Comparison of ENCODE assay signal across 8 cellular contexts in genomic region chr12:5796171-5797091, GRCh38.
DNase-seq lines count a peak whose midpoint lies in the region; ATAC-seq and TF ChIP-seq lines count a peak whose summit lies in the region.

No MANE protein-coding gene starts in this region.

- TF ChIP-seq POLR2A in body of pancreas (IDR thresholded peaks at IDR 0.05) = no peak

- no peaks in the 10 kb centered on the region for H3K36me3 Mint-ChIP-seq in mesothelial cell of epicardium

- H2AFZ ChIP-seq in Karpas-422 (ENCODE audit: low read length) = no peak overlapping the region

- H3K4me2 ChIP-seq in Karpas-422 (ENCODE audit: low read depth, low read length, poor library complexity, severe bottlenecking) = no peak overlapping the region

- 44 to 69% methylated on average over 13 to 19 of the region's 19 CpGs for WGBS in body of pancreas, 2 donors

- H3K27ac Mint-ChIP-seq in mesothelial cell of epicardium = no peak overlapping the region

- DNase-seq in ELR (ENCODE audit: low read depth) (peak; percentile 40), Karpas-422 (peak; percentile 82), body of pancreas (peak; percentile 51 to 73 (median 62)), mesothelial cell of epicardium (ENCODE audit: low spot score in 2 of 2, unreplicated experiment in 2 of 2) (peak; percentile 37 to 70), middle frontal gyrus (ENCODE audit: extremely low spot score, low spot score) (no peak)

- H3K4me3 ChIP-seq in Karpas-422 (ENCODE audit: low read length) = no peak overlapping the region
- H3K4me3 ChIP-seq in body of pancreas = no peak overlapping the region

- H3K36me3 ChIP-seq in Karpas-422 (ENCODE audit: insufficient read depth, low read length) (no peaks in the 10 kb centered on the region), body of pancreas (replicated peaks in 1 of 2; ENCODE audit: insufficient read depth in 1 of 2, low read depth in 2 of 2) (no peaks in the 10 kb centered on the region)

- H3K9me2 ChIP-seq in Karpas-422 (replicated peaks; ENCODE audit: insufficient read depth, low read length) = no peaks in the 10 kb centered on the region

- no peaks in the 10 kb centered on the region for H3K9me3 ChIP-seq in Karpas-422 (ENCODE audit: low read length)
- H3K9me3 ChIP-seq in body of pancreas = no peaks in the 10 kb centered on the region

- H3K4me1 ChIP-seq in Karpas-422 (ENCODE audit: low read length) = no peaks in the 10 kb centered on the region
- H3K4me1 ChIP-seq in body of pancreas = peaks cover 7% of the 10 kb centered on the region

- H3K9ac ChIP-seq in Karpas-422 (ENCODE audit: low read length) = no peak overlapping the region

- no peaks in the 10 kb centered on the region for H4K20me1 ChIP-seq in Karpas-422 (ENCODE audit: insufficient read depth, low read depth, low read length)

- no peaks in the 10 kb centered on the region for H3K4me1 Mint-ChIP-seq in mesothelial cell of epicardium

- H3K9me3 Mint-ChIP-seq in mesothelial cell of epicardium = no peaks in the 10 kb centered on the region

- H3K27ac ChIP-seq in Karpas-422 (ENCODE audit: low read length) = no peak overlapping the region
- H3K27ac ChIP-seq in body of pancreas = no peak overlapping the region

- TF ChIP-seq CTCF in body of pancreas (IDR thresholded peaks at IDR 0.05) = peak; percentile 42 to 91 (median 68)
- TF ChIP-seq CTCF in mesothelial cell of epicardium (IDR thresholded peaks at IDR 0.05; ENCODE audit: unreplicated experiment) = peak; percentile 72

- H3K27me3 Mint-ChIP-seq in mesothelial cell of epicardium (ENCODE audit: low read depth) = peaks cover 8% of the 10 kb centered on the region

- no peak overlapping the region for H3K4me3 Mint-ChIP-seq in mesothelial cell of epicardium

- peaks cover 3% of the 10 kb centered on the region; the same call in 1 of the 2 replicates for H3K27me3 ChIP-seq in Karpas-422 (ENCODE audit: low read length)
- no peaks in the 10 kb centered on the region for H3K27me3 ChIP-seq in body of pancreas

- ATAC-seq in body of pancreas = peak; percentile 72
- no peak for ATAC-seq in HG02571 (IDR thresholded peaks at IDR 0.05; ENCODE audit: unreplicated experiment)
- ATAC-seq in GM21786 (IDR thresholded peaks at IDR 0.05; ENCODE audit: unreplicated experiment) = no peak
- ATAC-seq in HG03378 (IDR thresholded peaks at IDR 0.05; ENCODE audit: unreplicated experiment) = no peak

- intact Hi-C loops in body of pancreas (cut with DNase I) = loop anchor here (5.0 kb wide), 1 partner anchor 54 kb away; no protein-coding TSS in a partner anchor

- no peaks in the 10 kb centered on the region for H3K79me2 ChIP-seq in Karpas-422 (ENCODE audit: low read length)
